15 cellular contexts compared by ENCODE assay signal in the genomic region with DNA sequence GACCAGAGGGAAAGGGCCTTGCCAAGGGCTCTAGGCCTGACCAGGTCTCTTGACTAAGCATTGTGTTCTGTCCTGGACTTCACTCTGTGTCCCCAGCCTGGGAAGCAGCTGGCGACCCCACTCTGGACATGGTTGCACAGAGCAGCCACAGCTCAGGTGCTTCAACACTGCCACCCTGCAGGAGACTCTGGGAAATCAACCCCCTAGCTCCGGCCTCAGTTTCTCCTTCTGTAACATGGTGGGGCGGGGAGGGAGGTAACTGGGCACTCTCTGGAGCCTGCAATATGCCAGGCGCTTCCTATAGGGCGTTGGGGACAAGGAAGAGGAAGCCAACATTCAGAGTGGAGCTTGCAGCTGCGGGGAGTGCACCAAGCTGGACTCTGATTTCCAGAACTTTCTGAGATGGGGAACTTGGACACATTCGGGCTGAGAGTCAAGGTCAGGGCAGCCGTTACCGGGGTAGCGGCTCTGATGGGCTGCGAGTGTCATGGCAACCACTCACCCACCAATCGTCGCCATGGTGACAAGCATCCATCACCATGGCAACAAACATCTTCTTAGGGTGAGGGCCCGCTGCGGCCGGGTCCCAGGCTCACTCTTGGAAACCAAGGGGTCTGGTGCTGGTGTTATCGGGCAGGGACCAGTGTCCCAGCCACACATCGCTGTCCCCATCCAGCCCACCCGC. TPM values are rescaled to one million over a fixed set of nuclear protein-coding genes. Genes with fewer than 3 reads are reported as not detected.
"Had no signal": no experiment of that assay in that cellular context is flagged by ENCODE, and none has a peak within 500 bp of the region (broad histone marks: within the 10 kb centered on the region; RNA-seq: fewer than 3 reads in every experiment).

No MANE protein-coding gene starts in this region.

- H3K36me3 ChIP-seq: gastroesophageal sphincter, neutrophil, tibial artery, vagina had no signal

- H3K27ac ChIP-seq: gastroesophageal sphincter, neutrophil, skin epidermis, tibial artery, vagina had no signal

- H3K4me3 ChIP-seq: gastroesophageal sphincter, skin epidermis, tibial artery, vagina had no signal

- DNase-seq: activated CD4-positive, alpha-beta T cell treated with anti-CD3 and anti-CD28 coated beads, Interleukin-2, amount 50 U/mL, for 4 hours; activated effector memory CD4-positive, alpha-beta T cell treated with Interleukin-2 at 50 U/mL for 16 hours; activated T-cell treated with anti-CD3 and anti-CD28 coated beads, Interleukin-2, amount 50 U/mL, for 24 hours; amniotic stem cell; dermis blood vessel endothelial cell; kidney glomerular epithelial cell; posterior cingulate gyrus; stimulated activated CD4-positive, alpha-beta T cell treated with anti-CD3 and anti-CD28 coated beads, Interleukin-4, amount 100 ng/mL, for 4 hours; tibial artery had no signal

- H3K27me3 ChIP-seq: vagina had no signal

- H3K9me3 ChIP-seq: gastroesophageal sphincter, neutrophil, tibial artery, vagina had no signal

- ATAC-seq: gastroesophageal sphincter had no signal

RNA-seq across cellular contexts. Expression of a gene that starts 12.8 kb away (rescaled TPM):
- total RNA-seq: epithelial cell of proximal tubule, myocyte had no signal
